ENCODE assay signal across 13 cellular contexts in genomic region chr13:107450931-107451330, GRCh38.
DNase-seq lines count a peak whose midpoint lies in the region; ATAC-seq and TF ChIP-seq lines count a peak whose summit lies in the region.
"Had no signal": no experiment of that assay in that cellular context is flagged by ENCODE, and none has a peak within 500 bp of the region (broad histone marks: within the 10 kb centered on the region; RNA-seq: fewer than 3 reads in every experiment).

No MANE protein-coding gene starts in this region.

- H3K27me3 ChIP-seq in heart right ventricle (no peaks in the 10 kb centered on the region), right atrium auricular region (no peaks in the 10 kb centered on the region), gastroesophageal sphincter (no peaks in the 10 kb centered on the region), upper lobe of right lung (no peaks in the 10 kb centered on the region), adrenal gland (no peaks in the 10 kb centered on the region)
- H3K27me3 ChIP-seq: vagina had no signal

- H3K9me3 ChIP-seq in heart right ventricle (peaks cover 0 to 42% (median 9%) of the 10 kb centered on the region in 11 donors), right atrium auricular region (peaks cover 0 to 7% of the 10 kb centered on the region in 2 donors), gastroesophageal sphincter (peaks cover 0 to 18% (median 0%) of the 10 kb centered on the region in 3 donors), upper lobe of right lung (no peaks in the 10 kb centered on the region), adrenal gland (replicated peaks in 1 of 3) (no peaks in the 10 kb centered on the region)
- H3K9me3 ChIP-seq: vagina had no signal

- intact Hi-C loops in heart right ventricle (cut with DNase I) = no loop called here
- intact Hi-C loops in upper lobe of right lung (cut with DNase I) = no loop called here
- intact Hi-C loops in adrenal gland (cut with DNase I) = no loop called here

- in situ Hi-C loops in GM13977 (cut with MboI; ENCODE audit: low pct_unique_long_range_greater_than_20kb, low sequenced_read_pairs, unreplicated experiment) = no loop called here

- peak overlapping the region in 1 of 10 donors; percentile 5 for H3K4me3 ChIP-seq in heart right ventricle
- no peak overlapping the region for H3K4me3 ChIP-seq in right atrium auricular region
- no peak overlapping the region for H3K4me3 ChIP-seq in gastroesophageal sphincter
- H3K4me3 ChIP-seq in upper lobe of right lung = no peak overlapping the region
- no peak overlapping the region for H3K4me3 ChIP-seq in adrenal gland
- H3K4me3 ChIP-seq: vagina had no signal

- no peak for TF ChIP-seq CTCF in heart right ventricle (IDR thresholded peaks at IDR 0.05)
- no peak for TF ChIP-seq CTCF in right atrium auricular region (IDR thresholded peaks at IDR 0.05)
- TF ChIP-seq CTCF in gastroesophageal sphincter (IDR thresholded peaks at IDR 0.05) = no peak
- no peak for TF ChIP-seq CTCF in upper lobe of right lung (IDR thresholded peaks at IDR 0.05)
- no peak for TF ChIP-seq CTCF in adrenal gland (IDR thresholded peaks at IDR 0.05)
- TF ChIP-seq CTCF in GM13977 (IDR thresholded peaks at IDR 0.05; ENCODE audit: extremely low read depth, insufficient read depth, missing control alignments) = no peak

- H3K4me1 ChIP-seq in heart right ventricle (peaks cover 0 to 17% (median 0%) of the 10 kb centered on the region in 9 donors), right atrium auricular region (no peaks in the 10 kb centered on the region), gastroesophageal sphincter (no peaks in the 10 kb centered on the region), upper lobe of right lung (no peaks in the 10 kb centered on the region), adrenal gland (replicated peaks in 1 of 2) (no peaks in the 10 kb centered on the region)
- H3K4me1 ChIP-seq: vagina had no signal

- peak overlapping the region in 4 of 10 donors; percentile 25 to 64 (median 48) for H3K27ac ChIP-seq in heart right ventricle
- no peak overlapping the region for H3K27ac ChIP-seq in right atrium auricular region
- peak overlapping the region in 1 of 4 donors; percentile 43 for H3K27ac ChIP-seq in gastroesophageal sphincter
- H3K27ac ChIP-seq in upper lobe of right lung = peak overlapping the region; percentile 9
- H3K27ac ChIP-seq in adrenal gland = no peak overlapping the region
- H3K27ac ChIP-seq: vagina had no signal

- TF ChIP-seq POLR2A in gastroesophageal sphincter (IDR thresholded peaks at IDR 0.05) (no peak), adrenal gland (IDR thresholded peaks at IDR 0.05) (no peak)

- H3K36me3 ChIP-seq in heart right ventricle (no peaks in the 10 kb centered on the region), right atrium auricular region (no peaks in the 10 kb centered on the region), gastroesophageal sphincter (no peaks in the 10 kb centered on the region), upper lobe of right lung (no peaks in the 10 kb centered on the region), adrenal gland (replicated peaks in 1 of 2) (no peaks in the 10 kb centered on the region)
- H3K36me3 ChIP-seq: vagina had no signal

- 47% methylated on average over 10 of the region's 10 CpGs for WGBS in heart right ventricle, 2 donors
- 59 to 73% methylated on average over 8 of the region's 10 CpGs for WGBS in gastroesophageal sphincter (ENCODE audit: low coverage in 1 of 2), 2 donors
- 54 to 63% (median 58%) methylated on average over 10 of the region's 10 CpGs for WGBS in adrenal gland, 4 donors

- ATAC-seq in heart right ventricle (peak in 6 of 8 donors; percentile 31 to 92 (median 66)), gastroesophageal sphincter (peak; percentile 63), upper lobe of right lung (no peak), HG03520 (IDR thresholded peaks at IDR 0.05; ENCODE audit: unreplicated experiment) (no peak)

- no peak for TF ChIP-seq EP300 in gastroesophageal sphincter (IDR thresholded peaks at IDR 0.05)

- DNase-seq in heart right ventricle (peak in 1 of 2 donors; percentile 43), right atrium auricular region (ENCODE audit: low spot score) (no peak), T1000 (lab: John Stamatoyannopoulos, UW) (peak; percentile 55), upper lobe of right lung (no peak), adrenal gland (no peak), GM13977 (ENCODE audit: low spot score) (no peak)
- DNase-seq: activated CD4-positive, alpha-beta T cell treated with anti-CD3 and anti-CD28 coated beads, Interleukin-2, amount 50 U/mL, for 4 hours; MV-4-11; nephron progenitor cell; stimulated activated CD4-positive, alpha-beta T cell treated with anti-CD3 and anti-CD28 coated beads, Interleukin-2, amount 100 ng/mL, for 48 hours had no signal

Comparison
In these comparisons a context has a peak if more than half of its experiments do, and no peak if none do; other contexts are left out.
1. ATAC-seq: peak in heart right ventricle (6 of 8) and gastroesophageal sphincter (single experiment); none in upper lobe of right lung (single experiment) and HG03520 (single experiment).